Comparison of ENCODE assay signal across 13 cellular contexts in the genomic region with DNA sequence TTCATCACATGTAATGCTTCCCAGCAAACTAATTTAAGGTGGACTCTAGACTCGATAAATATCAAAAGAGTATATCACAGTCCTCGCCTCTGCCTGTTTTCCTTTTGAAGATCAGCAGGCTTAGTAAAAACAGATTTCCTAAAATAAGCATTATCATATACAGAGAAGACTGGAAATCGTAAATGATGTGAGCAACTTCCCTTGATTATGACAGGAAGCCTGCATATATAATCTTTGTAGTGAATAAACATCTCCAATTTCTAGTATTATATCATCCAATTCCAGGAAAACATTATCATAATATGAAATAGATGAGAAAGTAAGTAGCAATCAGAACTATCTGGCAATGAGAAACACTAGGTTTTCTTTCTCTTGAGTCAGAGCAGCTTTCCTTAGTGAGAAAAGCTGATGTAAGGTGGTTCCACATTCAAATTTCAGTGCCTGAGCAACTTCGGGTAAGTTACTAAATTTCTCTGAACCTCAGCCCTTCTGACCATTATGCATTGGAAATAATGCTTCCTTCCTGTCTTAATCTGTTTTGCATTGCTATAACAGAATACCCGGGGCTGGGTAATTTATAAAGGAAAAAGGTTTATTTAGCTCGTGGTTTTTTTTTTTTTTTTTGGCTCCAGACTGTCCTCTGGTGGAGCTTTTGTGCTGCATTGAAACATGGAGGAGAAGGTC. TPM values are rescaled to one million over a fixed set of nuclear protein-coding genes. Genes with fewer than 3 reads are reported as not detected.
DNase-seq lines count a peak whose midpoint lies in the region; ATAC-seq and TF ChIP-seq lines count a peak whose summit lies in the region.
"Had no signal": no experiment of that assay in that cellular context is flagged by ENCODE, and none has a peak within 500 bp of the region (broad histone marks: within the 10 kb centered on the region; RNA-seq: fewer than 3 reads in every experiment).

No MANE protein-coding gene starts in this region.

- TF ChIP-seq CTCF in Loucy (conservative IDR thresholded peaks at IDR 0.05; ENCODE audit: low read length) (peak; percentile 79), mammary epithelial cell (conservative IDR thresholded peaks at IDR 0.05 in 1 of 2, IDR thresholded peaks at IDR 0.05 in 1 of 2; ENCODE audit: extremely low read depth in 1 of 2, insufficient read depth in 1 of 2, low read depth in 1 of 2, low read length in 2 of 2) (peak; percentile 10 to 32), progenitor cell of endocrine pancreas (IDR thresholded peaks at IDR 0.05; ENCODE audit: unreplicated experiment) (peak; percentile 16)

- H3K27ac Mint-ChIP-seq in activated CD8-positive, alpha-beta memory T cell treated with anti-CD3 and anti-CD28 coated beads, Interleukin-2, amount 10 ng/mL, durations not matched to agents 7 days and 5 days = no peak overlapping the region
- no peak overlapping the region for H3K27ac Mint-ChIP-seq in progenitor cell of endocrine pancreas

- in situ Hi-C loops in mammary epithelial cell (cut with MboI; ENCODE audit: low sequenced_read_pairs in 2 of 2) = no loop called here

- peaks cover 37% of the 10 kb centered on the region for H3K4me1 ChIP-seq in Loucy (ENCODE audit: insufficient read depth, low read length, poor library complexity, severe bottlenecking)
- peaks cover 13% of the 10 kb centered on the region for H3K4me1 ChIP-seq in mammary epithelial cell (ENCODE audit: insufficient read depth, low read length)
- H3K4me1 ChIP-seq: ascending aorta had no signal

- H2AFZ ChIP-seq in Loucy (ENCODE audit: low read length) = no peak overlapping the region
- H2AFZ ChIP-seq in mammary epithelial cell (ENCODE audit: low read depth, low read length) = no peak overlapping the region

- H3K79me2 ChIP-seq in Loucy (ENCODE audit: insufficient read depth, low read length) (no peaks in the 10 kb centered on the region), mammary epithelial cell (ENCODE audit: insufficient read depth, low read length) (no peaks in the 10 kb centered on the region)

- no peaks in the 10 kb centered on the region for H3K27me3 Mint-ChIP-seq in activated CD8-positive, alpha-beta memory T cell treated with anti-CD3 and anti-CD28 coated beads, Interleukin-2, amount 10 ng/mL, durations not matched to agents 7 days and 5 days
- H3K27me3 Mint-ChIP-seq in progenitor cell of endocrine pancreas = no peaks in the 10 kb centered on the region

- H3K9me3 ChIP-seq in Loucy (ENCODE audit: insufficient read depth, low read depth, low read length) (peaks cover 18% of the 10 kb centered on the region; the same call in 1 of the 2 replicates), mammary epithelial cell (replicated peaks; ENCODE audit: insufficient read depth, low read length) (peaks cover 11% of the 10 kb centered on the region)

- H3K27ac ChIP-seq in mammary epithelial cell (ENCODE audit: insufficient read depth, low read depth, low read length) = no peak overlapping the region
- H3K27ac ChIP-seq: ascending aorta had no signal

- DNase-seq in activated CD8-positive, alpha-beta memory T cell treated with anti-CD3 and anti-CD28 coated beads, Interleukin-2, amount 10 ng/mL, durations not matched to agents 7 days and 5 days = no peak
- DNase-seq in activated CD8-positive, alpha-beta memory T cell treated with anti-CD3 and anti-CD28 coated beads, Interleukin-2, amount 50 U/mL, for 48 hours = no peak
- DNase-seq in mammary epithelial cell (no peak), progenitor cell of endocrine pancreas (ENCODE audit: low spot score, unreplicated experiment) (no peak), HT-29 (ENCODE audit: low spot score) (no peak), UCSD-AML1 (lab: John Stamatoyannopoulos, UW; ENCODE audit: unreplicated experiment) (no peak)
- DNase-seq: AML-193; islet precursor cell; NCI-H345; stimulated activated naive CD4-positive, alpha-beta T cell treated with Interleukin-2 at 50 U/mL for 16 hours had no signal

- no peaks in the 10 kb centered on the region for H3F3A ChIP-seq in Loucy (ENCODE audit: low read depth)

- peak overlapping the region; percentile 46 for H3K4me3 ChIP-seq in Loucy (ENCODE audit: low read length, poor library complexity, severe bottlenecking)
- no peak overlapping the region for H3K4me3 ChIP-seq in mammary epithelial cell (replicated peaks in 1 of 3; ENCODE audit: insufficient read depth in 1 of 3, low read depth in 2 of 3, low read length in 3 of 3)
- H3K4me3 ChIP-seq: ascending aorta had no signal

- no TSS peak for BruUV-seq in mammary epithelial cell (replicated peaks; lab: Mats Ljungman, UMichigan)

- H3K36me3 ChIP-seq in Loucy (ENCODE audit: insufficient read depth, low read length) (no peaks in the 10 kb centered on the region), mammary epithelial cell (ENCODE audit: insufficient read depth, low read length) (no peaks in the 10 kb centered on the region)
- H3K36me3 ChIP-seq: ascending aorta had no signal

- H3K9me2 ChIP-seq in Loucy (replicated peaks; ENCODE audit: low read depth, low read length) = no peaks in the 10 kb centered on the region

- H3K9ac ChIP-seq in Loucy (ENCODE audit: low read depth, low read length, poor library complexity, severe bottlenecking) (peak overlapping the region; percentile 19), mammary epithelial cell (ENCODE audit: insufficient read depth, low read length) (no peak overlapping the region)

- H3K9me3 Mint-ChIP-seq in activated CD8-positive, alpha-beta memory T cell treated with anti-CD3 and anti-CD28 coated beads, Interleukin-2, amount 10 ng/mL, durations not matched to agents 7 days and 5 days (ENCODE audit: low read depth) = peaks cover 15% of the 10 kb centered on the region
- H3K9me3 Mint-ChIP-seq in progenitor cell of endocrine pancreas (ENCODE audit: low read depth) = no peaks in the 10 kb centered on the region

- no peaks in the 10 kb centered on the region for H4K20me1 ChIP-seq in Loucy (ENCODE audit: insufficient read depth, low read length, poor library complexity, severe bottlenecking)
- H4K20me1 ChIP-seq in mammary epithelial cell (ENCODE audit: insufficient read depth, low read length) = no peaks in the 10 kb centered on the region

- peaks cover 21% of the 10 kb centered on the region for H3K36me3 Mint-ChIP-seq in activated CD8-positive, alpha-beta memory T cell treated with anti-CD3 and anti-CD28 coated beads, Interleukin-2, amount 10 ng/mL, durations not matched to agents 7 days and 5 days
- H3K36me3 Mint-ChIP-seq in progenitor cell of endocrine pancreas (ENCODE audit: insufficient read depth) = no peaks in the 10 kb centered on the region

- H3K4me2 ChIP-seq in Loucy (ENCODE audit: low read depth, low read length, poor library complexity, severe bottlenecking) = peak overlapping the region; percentile 63
- no peak overlapping the region for H3K4me2 ChIP-seq in mammary epithelial cell (ENCODE audit: insufficient read depth, low read depth, low read length)

- dilution Hi-C loops in mammary epithelial cell (cut with HindIII; ENCODE audit: low sequenced_read_pairs) = no loop called here

- intact Hi-C loops in mammary epithelial cell (cut with micrococcal nuclease) = no loop called here

- H3K27me3 ChIP-seq in Loucy (ENCODE audit: insufficient read depth, low read length, poor library complexity, severe bottlenecking) = no peaks in the 10 kb centered on the region
- H3K27me3 ChIP-seq in mammary epithelial cell (ENCODE audit: insufficient read depth, low read length) = no peaks in the 10 kb centered on the region
- H3K27me3 ChIP-seq: ascending aorta had no signal

- peaks cover 5% of the 10 kb centered on the region for H3K4me1 Mint-ChIP-seq in activated CD8-positive, alpha-beta memory T cell treated with anti-CD3 and anti-CD28 coated beads, Interleukin-2, amount 10 ng/mL, durations not matched to agents 7 days and 5 days
- H3K4me1 Mint-ChIP-seq in progenitor cell of endocrine pancreas (ENCODE audit: low read depth) = no peaks in the 10 kb centered on the region

- peak; percentile 20 for ATAC-seq in activated CD8-positive, alpha-beta memory T cell treated with anti-CD3 and anti-CD28 coated beads, Interleukin-2, amount 10 ng/mL, durations not matched to agents 7 days and 5 days
- ATAC-seq in GM19324 (IDR thresholded peaks at IDR 0.05; ENCODE audit: low FRiP score, unreplicated experiment) = no peak

- CTCF ChIA-PET in activated CD8-positive, alpha-beta memory T cell treated with anti-CD3 and anti-CD28 coated beads, Interleukin-2, amount 10 ng/mL, durations not matched to agents 7 days and 5 days (lab: Charles Lee) = interaction anchor here (0.6 to 1.0 kb wide), 3 partner anchors 12 to 326 kb away, joined by 3 to 8 read pairs (median 3); no protein-coding TSS in a partner anchor
- CTCF ChIA-PET in mammary epithelial cell (lab: Charles Lee; ENCODE audit: low non-redundant PET) = no interaction called here

- WGBS in mammary epithelial cell (ENCODE audit: low coverage, missing lambda C conversion rate) = 92% methylated on average over 6 of the region's 6 CpGs

- H3K4me3 Mint-ChIP-seq in activated CD8-positive, alpha-beta memory T cell treated with anti-CD3 and anti-CD28 coated beads, Interleukin-2, amount 10 ng/mL, durations not matched to agents 7 days and 5 days = no peak overlapping the region
- H3K4me3 Mint-ChIP-seq in progenitor cell of endocrine pancreas (ENCODE audit: low read depth) = no peak overlapping the region

RNA-seq across cellular contexts. Expression of gene POU2F1, which starts 12.6 kb away (rescaled TPM):
- 10 to 100 TPM; 20.7 to 24.6 TPM for total RNA-seq in activated CD8-positive, alpha-beta memory T cell treated with anti-CD3 and anti-CD28 coated beads, Interleukin-2, amount 10 ng/mL, durations not matched to agents 7 days and 5 days
- total RNA-seq in mammary epithelial cell (10 to 100 TPM; 10.2 to 14.4 TPM), progenitor cell of endocrine pancreas (36.1 and 39.2 TPM in 2 replicates)
- polyA plus RNA-seq in mammary epithelial cell = 8.9 TPM
- polyA minus RNA-seq in mammary epithelial cell = 6.0 TPM
- total RNA-seq in HT-29 (2014; rRNA removed; shearing (Covaris generic)) = 5.9 and 9.0 TPM in 2 replicates

Comparison
In these comparisons a context has a peak if more than half of its experiments do, and no peak if none do; other contexts are left out.
1. CTCF ChIP-seq: peak in every context shown above with its lines; median percentile 79 in Loucy; 21 in mammary epithelial cell; 16 in progenitor cell of endocrine pancreas.